ENCODE assay signal across 2 cellular contexts in genomic region chr7:116598278-116598677, GRCh38.
A peak's percentile ranks its signal among the peaks of the same experiment; 100 is the strongest.
TF ChIP-seq lines count a peak whose summit lies in the region.

No MANE protein-coding gene starts in this region.

TF ChIP-seq in GM23338, 12 proteins besides CTCF, POLR2A, EP300 and RAD21 (continued from another document):
- no peak for TF ChIP-seq ZNF462 (CRISPR knock-in tag; IDR thresholded peaks at IDR 0.05)
- no peak for TF ChIP-seq POLR2AphosphoS5 (IDR thresholded peaks at IDR 0.05; ENCODE audit: low read depth)
- TF ChIP-seq CREB1 (CRISPR knock-in tag; IDR thresholded peaks at IDR 0.05; ENCODE audit: low read depth), result no peak
TF ChIP-seq in GM23338: peak in this region for 0.

TF ChIP-seq in K562, 482 proteins besides CTCF, POLR2A, EP300 and RAD21 (continued from another document and continues in another):
- TF ChIP-seq DEAF1 (CRISPR knock-in tag; IDR thresholded peaks at IDR 0.05) (peak; percentile 84), ARID3B (CRISPR knock-in tag; IDR thresholded peaks at IDR 0.05; ENCODE audit: borderline replicate concordance) (no peak), CTBP1 (IDR thresholded peaks at IDR 0.05; ENCODE audit: borderline replicate concordance) (no peak), GTF2F1 (IDR thresholded peaks at IDR 0.05; ENCODE audit: low read depth, low read length) (no peak), ZNF12 (CRISPR knock-in tag; IDR thresholded peaks at IDR 0.05) (no peak), SMAD1 (IDR thresholded peaks at IDR 0.05; ENCODE audit: low read depth, low read length, partially characterized antibody) (no peak), TCF3 (CRISPR knock-in tag; IDR thresholded peaks at IDR 0.05) (no peak), HMBOX1 (IDR thresholded peaks at IDR 0.05) (no peak), SRSF1 (IDR thresholded peaks at IDR 0.05; ENCODE audit: low read depth, low read length) (no peak), SMC3 (conservative IDR thresholded peaks at IDR 0.05; ENCODE audit: insufficient read depth, low read depth, low read length) (peak; percentile 72; the same call in 1 of the 2 replicates), ASH1L (IDR thresholded peaks at IDR 0.05; ENCODE audit: borderline replicate concordance, low read depth, partially characterized antibody) (no peak), HSF4 (CRISPR knock-in tag; IDR thresholded peaks at IDR 0.05; ENCODE audit: borderline replicate concordance) (no peak), FIP1L1 (IDR thresholded peaks at IDR 0.05; ENCODE audit: low read depth, low read length, poor library complexity, severe bottlenecking) (no peak), ATF7 (IDR thresholded peaks at IDR 0.05) (no peak), TEAD4 (IDR thresholded peaks at IDR 0.05; ENCODE audit: low read length) (0 out of 2 replicates have a peak, but pooled peaks have one; percentile 11), TEAD4 (CRISPR knock-in tag; IDR thresholded peaks at IDR 0.05; ENCODE audit: borderline replicate concordance) (no peak), TBP (optimal IDR thresholded peaks at IDR 0.05; ENCODE audit: low read depth, low read length) (no peak), OTX1 (CRISPR knock-in tag; IDR thresholded peaks at IDR 0.05) (no peak), THRB (CRISPR knock-in tag; conservative IDR thresholded peaks at IDR 0.05) (no peak), NFYB (IDR thresholded peaks at IDR 0.05; ENCODE audit: extremely low read depth, insufficient read length) (no peak), ZBTB17 (CRISPR knock-in tag; IDR thresholded peaks at IDR 0.05) (no peak), NR2C1 (IDR thresholded peaks at IDR 0.05) (no peak), NR2C1 (tag; IDR thresholded peaks at IDR 0.05) (no peak), RBM14 (IDR thresholded peaks at IDR 0.05; ENCODE audit: borderline replicate concordance, insufficient read depth, low read depth, low read length) (no peak), MTF1 (CRISPR knock-in tag; IDR thresholded peaks at IDR 0.05; ENCODE audit: borderline replicate concordance) (no peak), ZFP36 (IDR thresholded peaks at IDR 0.05; ENCODE audit: low read depth, low read length, partially characterized antibody) (peak; percentile 13), ZNF277 (CRISPR knock-in tag; IDR thresholded peaks at IDR 0.05; ENCODE audit: borderline replicate concordance) (no peak), HNRNPK (IDR thresholded peaks at IDR 0.05; ENCODE audit: low read depth, low read length, poor library complexity, severe bottlenecking) (no peak), ZNF699 (CRISPR knock-in tag; IDR thresholded peaks at IDR 0.05; ENCODE audit: insufficient replicate concordance) (no peak), RB1 (IDR thresholded peaks at IDR 0.05; ENCODE audit: low read depth) (peak; percentile 28; the same call in 1 of the 2 replicates), CC2D1A (IDR thresholded peaks at IDR 0.05) (peak; percentile 35; the same call in 1 of the 2 replicates), EWSR1 (IDR thresholded peaks at IDR 0.05; ENCODE audit: borderline replicate concordance, low read depth, partially characterized antibody) (no peak), MLX (CRISPR knock-in tag; conservative IDR thresholded peaks at IDR 0.05) (no peak), NCOA4 (IDR thresholded peaks at IDR 0.05; ENCODE audit: partially characterized antibody) (no peak), SOX6 (IDR thresholded peaks at IDR 0.05) (0 out of 2 replicates have a peak, but pooled peaks have one; percentile 13), USF2 (CRISPR knock-in tag; IDR thresholded peaks at IDR 0.05) (no peak), USF1 (CRISPR knock-in tag; IDR thresholded peaks at IDR 0.05) (no peak), CHCHD3 (CRISPR knock-in tag; IDR thresholded peaks at IDR 0.05) (no peak), KLF10 (CRISPR knock-in tag; IDR thresholded peaks at IDR 0.05) (no peak), HNRNPH1 (optimal IDR thresholded peaks at IDR 0.05; ENCODE audit: low read depth, low read length) (no peak), PRDM10 (IDR thresholded peaks at IDR 0.05; ENCODE audit: partially characterized antibody) (no peak), ZNF551 (CRISPR knock-in tag; IDR thresholded peaks at IDR 0.05) (no peak), KLF16 (IDR thresholded peaks at IDR 0.05) (no peak), CCNT2 (IDR thresholded peaks at IDR 0.05; ENCODE audit: borderline replicate concordance, extremely low read depth, insufficient read length, low read depth, low read length) (no peak), ZNF263 (CRISPR knock-in tag; IDR thresholded peaks at IDR 0.05; ENCODE audit: borderline replicate concordance) (no peak), PRMT5 (CRISPR knock-in tag; IDR thresholded peaks at IDR 0.05) (no peak), KAT7 (CRISPR knock-in tag; IDR thresholded peaks at IDR 0.05; ENCODE audit: borderline replicate concordance) (no peak), CREM (IDR thresholded peaks at IDR 0.05; ENCODE audit: low read depth) (no peak), PHF8 (IDR thresholded peaks at IDR 0.05; ENCODE audit: borderline replicate concordance, low read length) (no peak), ZNF431 (CRISPR knock-in tag; IDR thresholded peaks at IDR 0.05) (no peak), CXXC5 (CRISPR knock-in tag; IDR thresholded peaks at IDR 0.05) (no peak), NFIX (CRISPR knock-in tag; IDR thresholded peaks at IDR 0.05; ENCODE audit: low read depth) (no peak), STAG1 (CRISPR knock-in tag; IDR thresholded peaks at IDR 0.05; ENCODE audit: borderline replicate concordance) (peak; percentile 81; the same call in 1 of the 2 replicates), ZNF707 (CRISPR knock-in tag; conservative IDR thresholded peaks at IDR 0.05) (no peak), CBX3 (IDR thresholded peaks at IDR 0.05; ENCODE audit: borderline replicate concordance in 1 of 2, low read length in 2 of 2) (no peak), TFE3 (CRISPR knock-in tag; IDR thresholded peaks at IDR 0.05) (no peak), KDM5B (IDR thresholded peaks at IDR 0.05; ENCODE audit: insufficient replicate concordance, low read depth, low read length) (no peak), KDM2B (CRISPR knock-in tag; IDR thresholded peaks at IDR 0.05) (no peak), ADNP (tag; IDR thresholded peaks at IDR 0.05) (no peak), MYNN (IDR thresholded peaks at IDR 0.05) (no peak), MYNN (CRISPR knock-in tag; IDR thresholded peaks at IDR 0.05) (no peak), SETDB1 (IDR thresholded peaks at IDR 0.05; ENCODE audit: low read length) (no peak)
